Comparison of ENCODE assay signal across 1 cellular context in genomic region chr6:130426078-130426726, GRCh38.
TF ChIP-seq lines count a peak whose summit lies in the region.

No MANE protein-coding gene starts in this region.

TF ChIP-seq in SK-N-SH, 30 proteins besides CTCF, POLR2A, EP300 and RAD21 (continued from another document):
- TF ChIP-seq PBX3 (IDR thresholded peaks at IDR 0.05): no peak
- TF ChIP-seq RXRA (IDR thresholded peaks at IDR 0.05; ENCODE audit: borderline replicate concordance, low read depth): no peak
- no peak for TF ChIP-seq IRF3 (IDR thresholded peaks at IDR 0.05; ENCODE audit: low read depth, low read length)
- TF ChIP-seq ZBTB33 (IDR thresholded peaks at IDR 0.05; ENCODE audit: borderline replicate concordance, low read depth): no peak
- TF ChIP-seq POLR2AphosphoS5 (IDR thresholded peaks at IDR 0.05; ENCODE audit: low read depth, low read length): 0 out of 2 replicates have a peak, but pooled peaks have one; percentile 25
- TF ChIP-seq USF2 (IDR thresholded peaks at IDR 0.05; ENCODE audit: borderline replicate concordance, low read depth, low read length): no peak
- no peak for TF ChIP-seq MEF2A (IDR thresholded peaks at IDR 0.05; ENCODE audit: borderline replicate concordance, low read depth)
- no peak for TF ChIP-seq FOXJ3 (CRISPR knock-in tag; IDR thresholded peaks at IDR 0.05)
- no peak for TF ChIP-seq NFIC (IDR thresholded peaks at IDR 0.05; ENCODE audit: borderline replicate concordance)
- TF ChIP-seq JUND (IDR thresholded peaks at IDR 0.05): peak; percentile 63; the same call in 1 of the 2 replicates
- TF ChIP-seq RFX5 (IDR thresholded peaks at IDR 0.05; ENCODE audit: low read length): no peak
- TF ChIP-seq TAF1 (IDR thresholded peaks at IDR 0.05; ENCODE audit: borderline replicate concordance, low read depth, low read length): no peak
- TF ChIP-seq FOXM1 (IDR thresholded peaks at IDR 0.05; ENCODE audit: low read depth): no peak
- TF ChIP-seq FOSL2 (IDR thresholded peaks at IDR 0.05; ENCODE audit: borderline replicate concordance, low read depth): peak; percentile 66; the same call in 1 of the 2 replicates
- no peak for TF ChIP-seq MAX (IDR thresholded peaks at IDR 0.05; ENCODE audit: low read depth)
